8 cellular contexts compared by ENCODE assay signal in the genomic region with DNA sequence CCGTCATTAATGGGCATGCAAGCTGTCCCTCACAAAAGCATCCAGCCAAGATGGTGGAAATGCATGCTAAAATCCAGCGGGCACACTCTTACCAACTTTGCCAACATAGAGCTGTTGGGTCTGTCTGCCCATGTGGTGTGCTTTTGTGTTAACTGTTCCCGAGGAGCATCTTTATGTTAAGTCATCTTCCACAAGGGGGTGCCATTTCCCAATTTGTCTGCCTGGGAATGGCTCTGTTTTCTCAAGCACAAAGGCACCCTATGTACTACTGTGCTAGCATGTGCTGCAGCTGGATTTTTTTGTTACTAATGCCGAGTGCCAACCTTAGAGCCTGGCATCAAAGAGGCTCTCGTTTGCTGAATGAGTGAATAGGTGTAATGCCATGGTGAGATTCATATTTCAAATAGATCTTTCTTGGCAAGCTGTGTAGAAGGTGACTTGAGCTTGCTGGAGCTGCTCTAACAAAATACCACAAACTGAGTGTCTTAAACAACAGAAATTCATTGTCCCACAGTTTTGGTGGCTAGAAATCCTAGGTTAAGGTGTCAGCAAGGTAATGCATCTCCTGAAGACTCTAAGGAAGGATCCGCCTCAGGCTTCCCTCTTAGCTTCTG.
A peak's percentile ranks its signal among the peaks of the same experiment; 100 is the strongest.
DNase-seq lines count a peak whose midpoint lies in the region; ATAC-seq and TF ChIP-seq lines count a peak whose summit lies in the region.

No MANE protein-coding gene starts in this region.

- no peak for TF ChIP-seq POLR2A in spleen (IDR thresholded peaks at IDR 0.05)

- no peaks in the 10 kb centered on the region for H3K36me3 ChIP-seq in spleen

- H3K9me3 ChIP-seq in spleen: no peaks in the 10 kb centered on the region

- H3K27me3 ChIP-seq in HL-60 (ENCODE audit: insufficient read depth, poor library complexity, severe bottlenecking) (no peaks in the 10 kb centered on the region), spleen (replicated peaks in 1 of 7) (no peaks in the 10 kb centered on the region)

- intact Hi-C loops in spleen (cut with DNase I; ENCODE audit: low total_unique reads): no loop called here

- no peaks in the 10 kb centered on the region for H3K4me1 ChIP-seq in spleen

- peak; percentile 4 to 35 for DNase-seq in NOMO-1 (lab: John Stamatoyannopoulos, UW; ENCODE audit: unreplicated experiment in 2 of 2)
- DNase-seq in NOMO-1 treated with dmso at 0.1 percent for 144 hours (lab: John Stamatoyannopoulos, UW; ENCODE audit: unreplicated experiment): no peak
- DNase-seq in HL-60 (ENCODE audit: low read depth in 1 of 2, low spot score in 1 of 2): peak; percentile 10 to 57
- DNase-seq in NCI-H774 (lab: John Stamatoyannopoulos, UW): peak; percentile 90
- DNase-seq in amygdala (lab: John Stamatoyannopoulos, UW): peak in 54 of 56 donors; percentile 2 to 90 (median 51)
- peak; percentile 70 for DNase-seq in iPS DF 19.7 (ENCODE audit: low read depth, low spot score)
- no peak for DNase-seq in spleen

- TF ChIP-seq CTCF in HL-60 (IDR thresholded peaks at IDR 0.05; ENCODE audit: insufficient read depth, low read length) (peak; percentile 43), spleen (IDR thresholded peaks at IDR 0.05 in 8 of 11, conservative IDR thresholded peaks at IDR 0.05 in 3 of 11) (peak in 8 of 11 experiments; percentile 15 to 51 (median 37))

- ATAC-seq in GM21528 (IDR thresholded peaks at IDR 0.05; ENCODE audit: low FRiP score, unreplicated experiment): peak; percentile 91

- H3K4me3 ChIP-seq in HL-60 (replicated peaks; ENCODE audit: insufficient read depth, low read length): no peak overlapping the region
- H3K4me3 ChIP-seq in spleen: no peak overlapping the region

- WGBS in spleen, 5 donors: 30 to 37% (median 35%) methylated on average over 6 of the region's 6 CpGs

- H3K27ac ChIP-seq in HL-60 (replicated peaks) (no peak overlapping the region), spleen (no peak overlapping the region)

Comparison
In these comparisons a context has a peak if more than half of its experiments do, and no peak if none do; other contexts are left out.
1. DNase-seq: peak in NOMO-1 (2 of 2), HL-60 (2 of 2), NCI-H774 (single experiment), amygdala (54 of 56) and iPS DF 19.7 (single experiment); none in NOMO-1 treated with dmso at 0.1 percent for 144 hours (single experiment) and spleen (single experiment).